In the genomic region with DNA sequence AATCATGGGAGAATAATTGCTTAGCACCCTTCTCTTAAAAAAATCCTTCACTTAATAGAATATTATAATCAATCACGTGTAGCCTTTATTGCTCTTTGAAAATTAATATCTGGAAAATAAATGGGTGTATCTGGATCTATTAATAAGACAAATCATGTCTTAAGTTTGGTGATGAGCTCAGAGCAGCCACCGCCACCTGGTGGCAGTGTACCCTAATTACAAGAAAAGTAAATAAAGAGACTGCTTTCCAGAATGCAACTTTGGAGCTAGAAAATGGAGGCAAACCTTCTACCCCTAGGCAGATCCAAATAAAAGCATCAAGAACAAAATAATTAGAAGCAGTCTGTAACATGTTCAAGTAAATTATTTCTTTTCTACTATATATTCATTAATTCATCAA, we compare ENCODE assay signal across 15 cellular contexts. TPM values are rescaled to one million over a fixed set of nuclear protein-coding genes. Genes with fewer than 3 reads are reported as not detected.
DNase-seq lines count a peak whose midpoint lies in the region; ATAC-seq, FAIRE-seq and TF ChIP-seq lines count a peak whose summit lies in the region.
"Had no signal": no experiment of that assay in that cellular context is flagged by ENCODE, and none has a peak within 500 bp of the region (broad histone marks: within the 10 kb centered on the region; RNA-seq: fewer than 3 reads in every experiment).

No MANE protein-coding gene starts in this region.

- no peak for TF ChIP-seq RAD21 in GM12878 (IDR thresholded peaks at IDR 0.05; ENCODE audit: insufficient read depth, low read depth, low read length)

- H3K4me3 ChIP-seq in HFF-Myc (replicated peaks; ENCODE audit: low read depth, low read length), result no peak overlapping the region
- H3K4me3 ChIP-seq in GM12878, result no peak overlapping the region
- H3K4me3 ChIP-seq: right atrium auricular region, thoracic aorta had no signal

- peaks cover 41% of the 10 kb centered on the region for H3K27me3 Mint-ChIP-seq in mesothelial cell of epicardium (ENCODE audit: low read depth)
- H3K27me3 Mint-ChIP-seq: activated CD4-positive, alpha-beta memory T cell treated with anti-CD3 and anti-CD28 coated beads for 36 hours had no signal

- H2AFZ ChIP-seq in GM12878 (ENCODE audit: control insufficient read depth, low read depth, low read length), result no peak overlapping the region

- in situ Hi-C loops in GM12878 (cut with MboI), result no loop called here

- H3K4me1 ChIP-seq in GM12878 (ENCODE audit: control insufficient read depth, insufficient read depth, low read length), result peaks cover 10% of the 10 kb centered on the region
- H3K4me1 ChIP-seq: right atrium auricular region had no signal

- no peak overlapping the region for H3K27ac ChIP-seq in C4-2B
- H3K27ac ChIP-seq in GM12878 (ENCODE audit: control insufficient read depth, insufficient read depth), result no peak overlapping the region
- no peak overlapping the region for H3K27ac ChIP-seq in caudate nucleus (ENCODE audit: low read depth, low read length)
- H3K27ac ChIP-seq: right atrium auricular region, thoracic aorta had no signal

- POLR2A ChIA-PET in GM12878 (lab: Charles Lee), result no interaction called here

- no peak overlapping the region for H3K27ac Mint-ChIP-seq in mesothelial cell of epicardium
- H3K27ac Mint-ChIP-seq: activated CD4-positive, alpha-beta memory T cell treated with anti-CD3 and anti-CD28 coated beads for 36 hours; activated naive CD4-positive, alpha-beta T cell treated with anti-CD3 and anti-CD28 coated beads, Interleukin-2, amount 10 ng/mL, durations not matched to agents 7 days and 5 days had no signal

- H3K9me3 Mint-ChIP-seq in mesothelial cell of epicardium, result peaks cover 7% of the 10 kb centered on the region

- no peaks in the 10 kb centered on the region for H3K36me3 Mint-ChIP-seq in mesothelial cell of epicardium
- H3K36me3 Mint-ChIP-seq: activated CD4-positive, alpha-beta memory T cell treated with anti-CD3 and anti-CD28 coated beads for 36 hours; activated naive CD4-positive, alpha-beta T cell treated with anti-CD3 and anti-CD28 coated beads, Interleukin-2, amount 10 ng/mL, durations not matched to agents 7 days and 5 days had no signal

- no peak for TF ChIP-seq EP300 in GM12878 (IDR thresholded peaks at IDR 0.05; ENCODE audit: borderline replicate concordance in 1 of 2, control insufficient read depth in 1 of 2, low read depth in 2 of 2, low read length in 2 of 2)

- H3K4me2 ChIP-seq in GM12878 (ENCODE audit: control insufficient read depth, insufficient read depth), result no peak overlapping the region

- 27% methylated on average over 2 of the region's 2 CpGs for WGBS in GM12878 (ENCODE audit: insufficient coverage, insufficient replicate concordance, low lambda C conversion rate, missing lambda C conversion rate)

- ATAC-seq in GM12878 (no peak), GM21526 (IDR thresholded peaks at IDR 0.05; ENCODE audit: low FRiP score, unreplicated experiment) (no peak)

- DNase-seq in HFF-Myc (ENCODE audit: extremely low read depth, low read depth), result no peak
- no peak for DNase-seq in GM12878 (ENCODE audit: low read depth, low spot score)
- DNase-seq in mesothelial cell of epicardium (ENCODE audit: low spot score in 2 of 2, unreplicated experiment in 2 of 2), result no peak
- no peak for DNase-seq in NCI-H1694 treated with DMSO at 0.1 percent for 48 hours (lab: John Stamatoyannopoulos, UW)
- no peak for DNase-seq in caudate nucleus (lab: John Stamatoyannopoulos, UW)
- DNase-seq in cerebellar cortex (ENCODE audit: low spot score), result no peak
- DNase-seq: activated CD4-positive, alpha-beta memory T cell treated with anti-CD3 and anti-CD28 coated beads for 36 hours; activated naive CD4-positive, alpha-beta T cell treated with anti-CD3 and anti-CD28 coated beads, Interleukin-2, amount 10 ng/mL, durations not matched to agents 7 days and 5 days; head of caudate nucleus; mesenchymal stem cell; NCI-H226 had no signal

- TF ChIP-seq CTCF in C4-2B (conservative IDR thresholded peaks at IDR 0.05), result peak; percentile 72
- peak; percentile 38 for TF ChIP-seq CTCF in HFF-Myc (IDR thresholded peaks at IDR 0.05; ENCODE audit: low read depth, low read length, missing control alignments)
- peak; percentile 4 to 44 (median 38); a peak in 4 of 6 replicates for TF ChIP-seq CTCF in GM12878 (IDR thresholded peaks at IDR 0.05 in 2 of 3, conservative IDR thresholded peaks at IDR 0.05 in 1 of 3; ENCODE audit: control insufficient read depth in 2 of 3, extremely low read depth in 1 of 3, insufficient read depth in 1 of 3, low read depth in 3 of 3, low read length in 3 of 3)
- TF ChIP-seq CTCF in mesothelial cell of epicardium (IDR thresholded peaks at IDR 0.05; ENCODE audit: unreplicated experiment), result peak; percentile 75

- H3K79me2 ChIP-seq in GM12878 (ENCODE audit: control insufficient read depth, insufficient read depth, low read length), result peaks cover 11% of the 10 kb centered on the region

- peaks cover 3% of the 10 kb centered on the region; the same call in 2 of the 3 replicates for H3K9me3 ChIP-seq in GM12878 (replicated peaks; ENCODE audit: control insufficient read depth, insufficient read depth, low read length)
- H3K9me3 ChIP-seq: thoracic aorta had no signal

- H4K20me1 ChIP-seq in GM12878 (ENCODE audit: control insufficient read depth, insufficient read depth), result no peaks in the 10 kb centered on the region

- no peak overlapping the region for H3K4me3 Mint-ChIP-seq in mesothelial cell of epicardium
- H3K4me3 Mint-ChIP-seq: activated CD4-positive, alpha-beta memory T cell treated with anti-CD3 and anti-CD28 coated beads for 36 hours; activated naive CD4-positive, alpha-beta T cell treated with anti-CD3 and anti-CD28 coated beads, Interleukin-2, amount 10 ng/mL, durations not matched to agents 7 days and 5 days had no signal

- BruUV-seq in GM12878 (replicated peaks; lab: Mats Ljungman, UMichigan), result no TSS peak

- H3K4me1 Mint-ChIP-seq in mesothelial cell of epicardium, result no peaks in the 10 kb centered on the region
- H3K4me1 Mint-ChIP-seq: activated naive CD4-positive, alpha-beta T cell treated with anti-CD3 and anti-CD28 coated beads, Interleukin-2, amount 10 ng/mL, durations not matched to agents 7 days and 5 days had no signal

- RAD21 ChIA-PET in GM12878 (lab: Charles Lee; ENCODE audit: unreplicated experiment), result interaction anchor here (1.2 to 1.3 kb wide), 2 partner anchors 42 to 49 kb away, joined by 3 to 5 read pairs; no protein-coding TSS in a partner anchor

- no peak for TF ChIP-seq POLR2A in GM12878 (IDR thresholded peaks at IDR 0.05; ENCODE audit: low read depth, low read length)

- CTCF ChIA-PET in GM12878 (lab: Yijun Ruan, JAX), result interaction anchor here (0.9 to 4.5 kb wide), 9 partner anchors 12 to 401 kb away, joined by 3 to 18 read pairs (median 5); partner anchors contain the start of gene EPHB1

- no peaks in the 10 kb centered on the region for H3K27me3 ChIP-seq in GM12878 (replicated peaks in 1 of 2; ENCODE audit: control insufficient read depth in 2 of 2, insufficient read depth in 2 of 2, low read length in 1 of 2)
- H3K27me3 ChIP-seq: right atrium auricular region had no signal

- intact Hi-C loops in GM12878 (cut with micrococcal nuclease; ENCODE audit: unreplicated experiment), result loop anchor here (5.0 kb wide), 1 partner anchor 41 kb away; the partner anchor contains the start of gene EPHB1

- FAIRE-seq in GM12878 (lab: Jason Lieb, UNC), result no peak

- SMC1A ChIA-PET in GM12878 (lab: Charles Lee; ENCODE audit: uncharacterized antibody, unreplicated experiment), result interaction anchor here (0.7 to 3.8 kb wide), 8 partner anchors 14 to 60 kb away, joined by 3 to 17 read pairs (median 4); no protein-coding TSS in a partner anchor

- H3K36me3 ChIP-seq in GM12878 (ENCODE audit: control insufficient read depth in 2 of 2, insufficient read depth in 2 of 2, low read length in 1 of 2), result no peaks in the 10 kb centered on the region; a peak in 2 of 4 replicates
- H3K36me3 ChIP-seq: right atrium auricular region, thoracic aorta had no signal

- H3K9ac ChIP-seq in GM12878 (ENCODE audit: control insufficient read depth, insufficient read depth, low read length), result no peak overlapping the region

TF ChIP-seq in GM12878, 131 proteins besides CTCF, POLR2A, EP300 and RAD21:
- TF ChIP-seq SMC3 (IDR thresholded peaks at IDR 0.05; ENCODE audit: borderline replicate concordance, low read length) (peak; percentile 21; the same call in 1 of the 2 replicates), ZZZ3 (IDR thresholded peaks at IDR 0.05; ENCODE audit: control insufficient read depth, insufficient read length, low read depth) (no peak)

RNA-seq across cellular contexts. Expression of gene EPHB1, which starts 43.5 kb away (rescaled TPM):
- 62.8 and 71.3 TPM in 2 replicates for total RNA-seq in GM12878 (2013; cell fraction: nucleolus; rRNA removed)
- total RNA-seq in GM12878 (2014; rRNA removed) (1.3 and 1.5 TPM in 2 replicates), GM12878 (2014; rRNA removed; fragmentation: Illumina TruSeq; extraction: Trizol) (0.67 and 0.69 TPM in 2 replicates), GM12878 (2021) (1.8 and 2.2 TPM in 2 replicates), mesothelial cell of epicardium (1.2 to 1.7 TPM (median 1.3 TPM) in 3 replicates)
- 1.4 TPM for polyA plus RNA-seq in GM12878 (2011; ENCODE audit: low read depth)
- polyA plus RNA-seq in GM12878 (2011; rRNA removed) (11.3 and 23.8 TPM in 2 replicates), GM12878 (2014; fragmentation: Illumina TruSeq; extraction: Trizol) (0.52 and 0.84 TPM in 2 replicates), GM12878 (2014; fragmentation: Nextera tagmentation; extraction: Ambion mirVana) (under 1 TPM; 0.34 to 0.49 TPM), GM12878 (2014; rRNA removed) (0.33 and 0.51 TPM in 2 replicates), GM12878 (2016; fragmentation: Nextera tagmentation; extraction: Ambion mirVana) (1 to 10 TPM; 1.6 TPM)
- polyA plus RNA-seq in GM12878 (2011; cell fraction: cytosol; rRNA removed), result 16.7 and 23.2 TPM in 2 replicates
- polyA plus RNA-seq in GM12878 (2011; cell fraction: nucleus; rRNA removed), result 40.2 and 43.2 TPM in 2 replicates
- 2.4 and 3.9 TPM in 2 replicates for polyA plus RNA-seq in GM12878 (2012)
- polyA minus RNA-seq in GM12878 (2011; rRNA and poly(A)+ RNA removed), result 54.3 and 64.7 TPM in 2 replicates
- polyA minus RNA-seq in GM12878 (2011; cell fraction: cytosol; rRNA and poly(A)+ RNA removed), result 18.7 and 25.7 TPM in 2 replicates
- polyA minus RNA-seq in GM12878 (2011; cell fraction: nucleus; rRNA and poly(A)+ RNA removed), result 161 and 396 TPM in 2 replicates
